In genomic region chr10:1134156-1134555, GRCh38 we compare ENCODE assay signal across 21 cellular contexts.
DNase-seq lines count a peak whose midpoint lies in the region; ATAC-seq and TF ChIP-seq lines count a peak whose summit lies in the region.
"Had no signal": no experiment of that assay in that cellular context is flagged by ENCODE, and none has a peak within 500 bp of the region (broad histone marks: within the 10 kb centered on the region; RNA-seq: fewer than 3 reads in every experiment).

No MANE protein-coding gene starts in this region.

- H3K4me1 ChIP-seq in vagina, result no peaks in the 10 kb centered on the region
- H3K4me1 ChIP-seq: A549, BE2C had no signal

- H3K27ac ChIP-seq in vagina (no peak overlapping the region), coronary artery (no peak overlapping the region)
- H3K27ac ChIP-seq: A549, KMS-11, RWPE1 had no signal

- H3K36me3 ChIP-seq in H7 (replicated peaks; ENCODE audit: control insufficient read depth, insufficient read depth, low read length), result peaks cover 6% of the 10 kb centered on the region
- peaks cover 0 to 26% of the 10 kb centered on the region in 2 donors for H3K36me3 ChIP-seq in vagina

- no peak for TF ChIP-seq CTCF in vagina (IDR thresholded peaks at IDR 0.05)
- no peak for TF ChIP-seq CTCF in coronary artery (IDR thresholded peaks at IDR 0.05)

- intact Hi-C loops in vagina (cut with DNase I), result no loop called here

- peak; percentile 42 for DNase-seq in activated CD8-positive, alpha-beta memory T cell treated with anti-CD3 and anti-CD28 coated beads, Interleukin-2, amount 50 U/mL, for 48 hours
- no peak for DNase-seq in activated CD8-positive, alpha-beta memory T cell treated with anti-CD3 and anti-CD28 coated beads, Interleukin-2, amount 50 U/mL, for 4 hours
- DNase-seq in H7 (peak; percentile 10), islet precursor cell (peak; percentile 31), vagina (ENCODE audit: extremely low spot score in 2 of 2) (peak; percentile 58 to 81), coronary artery (ENCODE audit: low spot score) (no peak)
- DNase-seq: BE2C; GOT3; NCI-H1105; NCI-H146; NCI-H2029; NCI-H226; NCI-H524; NCI-H774; NK-92 treated with Interleukin-12 subunit alpha and Interleukin-12 subunit beta, amount 100 ng/mL, for 24 hours; SIG-M5 had no signal

- TF ChIP-seq POLR2A in vagina (IDR thresholded peaks at IDR 0.05), result no peak

- ATAC-seq in GM18511 (IDR thresholded peaks at IDR 0.05; ENCODE audit: unreplicated experiment), result no peak
- ATAC-seq: A549, HCT116 had no signal

- peaks cover 7% of the 10 kb centered on the region for H3K9me3 ChIP-seq in vagina
- H3K9me3 ChIP-seq: BE2C had no signal

- H3K4me3 ChIP-seq in H7 (ENCODE audit: insufficient read depth, low read depth, low read length) (no peak overlapping the region), vagina (no peak overlapping the region), coronary artery (no peak overlapping the region)
- H3K4me3 ChIP-seq: A549 had no signal

- H3K27me3 ChIP-seq in H7 (ENCODE audit: control insufficient read depth, insufficient read depth, low read length) (no peaks in the 10 kb centered on the region), vagina (no peaks in the 10 kb centered on the region)
- H3K27me3 ChIP-seq: BE2C had no signal

Comparison
In these comparisons a context has a peak if more than half of its experiments do, and no peak if none do; other contexts are left out.
1. DNase-seq: peak in activated CD8-positive, alpha-beta memory T cell treated with anti-CD3 and anti-CD28 coated beads, Interleukin-2, amount 50 U/mL, for 48 hours (single experiment), H7 (single experiment), islet precursor cell (single experiment) and vagina (2 of 2); none in activated CD8-positive, alpha-beta memory T cell treated with anti-CD3 and anti-CD28 coated beads, Interleukin-2, amount 50 U/mL, for 4 hours (single experiment) and coronary artery (single experiment).